ENCODE assay signal across 12 cellular contexts in genomic region chr4:107863850-107864371, GRCh38. TPM values are rescaled to one million over a fixed set of nuclear protein-coding genes. Genes with fewer than 3 reads are reported as not detected.
DNase-seq lines count a peak whose midpoint lies in the region; FAIRE-seq and TF ChIP-seq lines count a peak whose summit lies in the region.
"Had no signal": no experiment of that assay in that cellular context is flagged by ENCODE, and none has a peak within 500 bp of the region (broad histone marks: within the 10 kb centered on the region; RNA-seq: fewer than 3 reads in every experiment).

No MANE protein-coding gene starts in this region.

- DNase-seq in NOMO-1 treated with DMSO at 0.1 percent for 48 hours (lab: John Stamatoyannopoulos, UW; ENCODE audit: unreplicated experiment) (peak; percentile 18), NOMO-1 treated with dmso at 0.1 percent for 144 hours (lab: John Stamatoyannopoulos, UW; ENCODE audit: unreplicated experiment) (no peak), SJCRH30 (peak; percentile 3 to 22), left ventricle myocardium inferior (peak; percentile 39), kidney (no peak), D721Med (ENCODE audit: insufficient read length, low spot score) (no peak), RKO (ENCODE audit: low spot score) (no peak)
- DNase-seq in stimulated activated CD4-positive, alpha-beta T cell treated with anti-CD3 and anti-CD28 coated beads, Interleukin-4, amount 100 ng/mL, for 24 hours = peak; percentile 6
- DNase-seq: effector memory CD8-positive, alpha-beta T cell; KG1 had no signal

- no peak for TF ChIP-seq CTCF in left ventricle myocardium inferior (IDR thresholded peaks at IDR 0.05; ENCODE audit: borderline replicate concordance)
- no peak for TF ChIP-seq CTCF in kidney (IDR thresholded peaks at IDR 0.05; ENCODE audit: borderline replicate concordance, extremely low read depth, insufficient read depth)
- no peak for TF ChIP-seq CTCF in D721Med (IDR thresholded peaks at IDR 0.05; ENCODE audit: insufficient read depth, missing control alignments)

- H3K36me3 ChIP-seq in SJCRH30 (no peaks in the 10 kb centered on the region), left ventricle myocardium inferior (no peaks in the 10 kb centered on the region), kidney (ENCODE audit: control insufficient read depth in 1 of 2, insufficient read depth in 2 of 2, low read length in 2 of 2) (peaks cover 0 to 3% of the 10 kb centered on the region in 2 donors)

- no peak overlapping the region for H3K27ac ChIP-seq in SJCRH30
- peak overlapping the region; percentile 71 for H3K27ac ChIP-seq in left ventricle myocardium inferior (replicated peaks)
- H3K27ac ChIP-seq in kidney (ENCODE audit: low read depth in 2 of 2, low read length in 2 of 2) = no peak overlapping the region
- H3K27ac ChIP-seq: vagina had no signal

- H3K4me3 ChIP-seq in SJCRH30 = no peak overlapping the region
- H3K4me3 ChIP-seq in left ventricle myocardium inferior = no peak overlapping the region
- H3K4me3 ChIP-seq in kidney (ENCODE audit: low read length in 2 of 2) = no peak overlapping the region
- H3K4me3 ChIP-seq: vagina had no signal

- no peaks in the 10 kb centered on the region for H3K9me3 ChIP-seq in SJCRH30 (replicated peaks)
- no peaks in the 10 kb centered on the region for H3K9me3 ChIP-seq in left ventricle myocardium inferior (replicated peaks)
- no peaks in the 10 kb centered on the region for H3K9me3 ChIP-seq in kidney (ENCODE audit: control insufficient read depth in 1 of 2, low read length in 2 of 2)
- H3K9me3 ChIP-seq: vagina had no signal

- no peak overlapping the region for H3K9ac ChIP-seq in kidney (ENCODE audit: low read length in 2 of 2)

- no peaks in the 10 kb centered on the region for H3K4me1 ChIP-seq in SJCRH30
- peaks cover 34% of the 10 kb centered on the region for H3K4me1 ChIP-seq in left ventricle myocardium inferior
- H3K4me1 ChIP-seq in kidney (ENCODE audit: control insufficient read depth in 1 of 2, insufficient read depth in 1 of 2, low read depth in 1 of 2, low read length in 2 of 2) = peaks cover 4 to 7% of the 10 kb centered on the region in 2 donors
- H3K4me1 ChIP-seq: vagina had no signal

- intact Hi-C loops in left ventricle myocardium inferior (cut with micrococcal nuclease) (no loop called here), kidney (cut with DNase I) (no loop called here)

- no peak for FAIRE-seq in kidney (lab: Jason Lieb, UNC)
- no peak for FAIRE-seq in D721Med (lab: Jason Lieb, UNC)
- FAIRE-seq: TTC549 had no signal

- H3K27me3 ChIP-seq in SJCRH30 (no peaks in the 10 kb centered on the region), left ventricle myocardium inferior (ENCODE audit: low read depth) (no peaks in the 10 kb centered on the region)
- H3K27me3 ChIP-seq: vagina had no signal

RNA-seq across cellular contexts. Expression of gene SGMS2, which starts 39.2 kb away (rescaled TPM):
- 4.1 and 4.4 TPM in 2 replicates for total RNA-seq in SJCRH30 (2014; rRNA removed; shearing (Covaris generic))
- total RNA-seq in left ventricle myocardium inferior (21.4 TPM), kidney (67.7 TPM)
- 5.3 TPM for polyA plus RNA-seq in kidney (ENCODE audit: insufficient read depth, low read depth, low replicate concordance)

Comparison
In these comparisons a context has a peak if more than half of its experiments do, and no peak if none do; other contexts are left out.
1. DNase-seq: peak in NOMO-1 treated with DMSO at 0.1 percent for 48 hours (single experiment), SJCRH30 (2 of 2), left ventricle myocardium inferior (single experiment) and stimulated activated CD4-positive, alpha-beta T cell treated with anti-CD3 and anti-CD28 coated beads, Interleukin-4, amount 100 ng/mL, for 24 hours (single experiment); none in NOMO-1 treated with dmso at 0.1 percent for 144 hours (single experiment), kidney (single experiment), D721Med (single experiment) and RKO (single experiment).